In the genomic region with DNA sequence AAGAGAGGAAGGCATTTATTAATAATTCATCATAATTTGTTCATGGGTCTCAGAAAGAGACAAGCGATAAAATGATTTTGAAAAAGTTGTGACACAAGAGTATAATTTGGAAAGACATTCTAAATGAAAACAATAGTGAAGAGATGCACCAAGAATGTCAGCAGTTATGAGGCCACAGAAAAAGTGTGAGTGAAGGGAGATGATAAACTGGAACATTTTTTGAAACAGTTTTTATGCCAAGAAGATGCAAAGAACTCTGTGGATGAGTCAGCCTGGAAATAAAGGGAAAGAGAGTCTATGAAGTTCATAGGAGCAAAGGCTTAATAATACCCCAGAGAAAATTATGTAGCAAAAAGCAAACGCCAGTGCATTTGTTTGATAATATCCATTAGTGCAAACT, we compare ENCODE assay signal across 13 cellular contexts.
DNase-seq lines count a peak whose midpoint lies in the region; ATAC-seq and TF ChIP-seq lines count a peak whose summit lies in the region.
"Had no signal": no experiment of that assay in that cellular context is flagged by ENCODE, and none has a peak within 500 bp of the region (broad histone marks: within the 10 kb centered on the region; RNA-seq: fewer than 3 reads in every experiment).

No MANE protein-coding gene starts in this region.

- intact Hi-C loops in Right ventricle myocardium inferior (cut with DNase I) = no loop called here
- intact Hi-C loops in mucosa of descending colon (cut with DNase I, micrococcal nuclease) = no loop called here

- H3K79me2 ChIP-seq in fibroblast of lung (ENCODE audit: control insufficient read depth, insufficient read depth, low read length) = no peaks in the 10 kb centered on the region

- no peaks in the 10 kb centered on the region for H4K20me1 ChIP-seq in fibroblast of lung (ENCODE audit: control insufficient read depth, extremely low read depth, insufficient read depth, low read length)

- H3K9me3 ChIP-seq in SJSA1 (replicated peaks) (no peaks in the 10 kb centered on the region), fibroblast of lung (ENCODE audit: control insufficient read depth, insufficient read depth, low read depth, low read length) (no peaks in the 10 kb centered on the region), mucosa of descending colon (no peaks in the 10 kb centered on the region)

- H3K4me1 ChIP-seq in SJSA1 (replicated peaks) = peaks cover 35% of the 10 kb centered on the region
- H3K4me1 ChIP-seq in fibroblast of lung (ENCODE audit: control insufficient read depth, extremely low read depth, insufficient read depth, low read length) = peaks cover 10% of the 10 kb centered on the region
- H3K4me1 ChIP-seq in rectal smooth muscle tissue (ENCODE audit: control insufficient read depth, insufficient read depth, low read length) = peaks cover 37% of the 10 kb centered on the region
- no peaks in the 10 kb centered on the region for H3K4me1 ChIP-seq in mucosa of descending colon (ENCODE audit: low read depth)

- H3K9ac ChIP-seq in fibroblast of lung (ENCODE audit: insufficient read depth, low read length) (no peak overlapping the region), rectal smooth muscle tissue (ENCODE audit: low read length) (no peak overlapping the region)

- TF ChIP-seq CTCF in fibroblast of lung (conservative IDR thresholded peaks at IDR 0.05 in 1 of 2, IDR thresholded peaks at IDR 0.05 in 1 of 2; ENCODE audit: low read depth in 1 of 2, low read length in 2 of 2) (no peak), mucosa of descending colon (IDR thresholded peaks at IDR 0.05) (no peak)

- peak overlapping the region; percentile 8 for H3K4me2 ChIP-seq in fibroblast of lung (ENCODE audit: extremely low read depth, insufficient read depth, low read length)

- DNase-seq in EH (ENCODE audit: low read depth) = peak; percentile 84
- peak in 1 of 2 experiments; percentile 51 for DNase-seq in SJSA1 (ENCODE audit: low read depth in 1 of 2, low spot score in 2 of 2)
- DNase-seq in fibroblast of lung (ENCODE audit: low read depth in 2 of 2) = peak; percentile 47 to 78
- no peak for DNase-seq in UCSD-AML1 (lab: John Stamatoyannopoulos, UW; ENCODE audit: unreplicated experiment)
- no peak for DNase-seq in Right ventricle myocardium inferior (ENCODE audit: missing footprints)
- no peak for DNase-seq in activated naive CD4-positive, alpha-beta T cell treated with Interleukin-2 at 50 U/mL for 16 hours
- DNase-seq in mucosa of descending colon = no peak
- DNase-seq: activated CD8-positive, alpha-beta memory T cell treated with anti-CD3 and anti-CD28 coated beads for 24 hours; cerebellar nuclear complex; NCI-H187; NCI-H510A had no signal

- H3K27me3 ChIP-seq in SJSA1 (replicated peaks) (no peaks in the 10 kb centered on the region), fibroblast of lung (ENCODE audit: control insufficient read depth, insufficient read depth, low read length) (no peaks in the 10 kb centered on the region), rectal smooth muscle tissue (ENCODE audit: control insufficient read depth, insufficient read depth, low read length) (no peaks in the 10 kb centered on the region)

- H3K4me3 ChIP-seq in SJSA1 = no peak overlapping the region
- H3K4me3 ChIP-seq in fibroblast of lung (replicated peaks in 1 of 4; ENCODE audit: control extremely low read depth in 1 of 4, insufficient read depth in 1 of 4, low read depth in 3 of 4, low read length in 4 of 4) = no peak overlapping the region
- no peak overlapping the region for H3K4me3 ChIP-seq in rectal smooth muscle tissue (ENCODE audit: low read length)
- no peak overlapping the region for H3K4me3 ChIP-seq in mucosa of descending colon
- H3K4me3 ChIP-seq: lung had no signal

- no peak overlapping the region for H2AFZ ChIP-seq in fibroblast of lung (ENCODE audit: low read length)

- ATAC-seq in Right ventricle myocardium inferior (no peak), mucosa of descending colon (no peak)

- H3K27ac ChIP-seq in SJSA1 (peak overlapping the region; percentile 92), fibroblast of lung (ENCODE audit: insufficient read depth, low read length) (no peak overlapping the region), rectal smooth muscle tissue (ENCODE audit: low read depth, low read length) (peak overlapping the region; percentile 51)

- H3K36me3 ChIP-seq in SJSA1 (no peaks in the 10 kb centered on the region), fibroblast of lung (ENCODE audit: control insufficient read depth, insufficient read depth, low read length) (no peaks in the 10 kb centered on the region), rectal smooth muscle tissue (ENCODE audit: control insufficient read depth, insufficient read depth, low read length) (no peaks in the 10 kb centered on the region), mucosa of descending colon (ENCODE audit: low read depth) (no peaks in the 10 kb centered on the region)

Comparison
In these comparisons a context has a peak if more than half of its experiments do, and no peak if none do; other contexts are left out.
1. DNase-seq: peak in EH (single experiment) and fibroblast of lung (2 of 2); none in UCSD-AML1 (single experiment), Right ventricle myocardium inferior (single experiment), activated naive CD4-positive, alpha-beta T cell treated with Interleukin-2 at 50 U/mL for 16 hours (single experiment) and mucosa of descending colon (0 of 3).